In genomic region chr12:112573151-112573550, GRCh38 we compare ENCODE assay signal across 31 cellular contexts.
"Had no signal": no experiment of that assay in that cellular context is flagged by ENCODE, and none has a peak within 500 bp of the region (broad histone marks: within the 10 kb centered on the region; RNA-seq: fewer than 3 reads in every experiment).

No MANE protein-coding gene starts in this region.

- H3K4me3 ChIP-seq: ascending aorta, cardiac muscle cell had no signal

- H3K27ac ChIP-seq: ascending aorta, cardiac muscle cell, VCaP had no signal

- H3K27me3 ChIP-seq: ascending aorta had no signal

- ATAC-seq: activated CD8-positive, alpha-beta T cell treated with anti-CD3 and anti-CD28 coated beads for 36 hours; activated naive CD4-positive, alpha-beta T cell treated with anti-CD3 and anti-CD28 coated beads, Interleukin-2, amount 50 U/mL, for 72 hours; activated T-cell treated with anti-CD3 and anti-CD28 coated beads, Interleukin-2, amount 50 U/mL, for 4 hours; activated T-cell treated with anti-CD3 and anti-CD28 coated beads, Interleukin-2, amount 50 U/mL, for 72 hours; activated T-helper 17 cell treated with anti-CD3 and anti-CD28 coated beads, Interleukin-2, amount 50 U/mL, for 72 hours had no signal

- H3K9me3 ChIP-seq: ascending aorta had no signal

- H3K4me1 ChIP-seq: ascending aorta had no signal

- DNase-seq: activated B cell treated with CpG ODN at 0.5 μM for 24 hours; activated CD4-positive, alpha-beta memory T cell treated with anti-CD3 and anti-CD28 coated beads for 36 hours; activated CD4-positive, alpha-beta T cell treated with anti-CD3 and anti-CD28 coated beads for 4 hours; activated CD4-positive, alpha-beta T cell treated with anti-CD3 and anti-CD28 coated beads, Interleukin-2, amount 10 ng/mL, durations not matched to agents 24 days and 14 days; activated CD4-positive, alpha-beta T cell treated with anti-CD3 and anti-CD28 coated beads, Interleukin-2, amount 50 U/mL, for 1 hour; activated CD4-positive, alpha-beta T cell treated with anti-CD3 and anti-CD28 coated beads, Interleukin-2, amount 50 U/mL, for 4 hours; activated CD4-positive, CD25-positive, alpha-beta regulatory T cell treated with anti-CD3 and anti-CD28 coated beads, Interleukin-2, amount 50 U/mL, for 72 hours; activated CD8-positive, alpha-beta memory T cell treated with anti-CD3 and anti-CD28 coated beads, Interleukin-2, amount 50 U/mL, for 4 hours; activated CD8-positive, alpha-beta T cell treated with anti-CD3 and anti-CD28 coated beads for 36 hours; activated effector memory CD4-positive, alpha-beta T cell treated with anti-CD3 and anti-CD28 coated beads, Interleukin-2, amount 50 U/mL, for 16 hours; activated gamma-delta T cell treated with Interleukin-2 at 50 U/mL for 16 hours; activated naive CD4-positive, alpha-beta T cell; activated naive CD4-positive, alpha-beta T cell treated with anti-CD3 and anti-CD28 coated beads for 36 hours; activated naive CD4-positive, alpha-beta T cell treated with anti-CD3 and anti-CD28 coated beads, Interleukin-2, amount 50 U/mL, for 16 hours; activated naive CD8-positive, alpha-beta T cell treated with anti-CD3 and anti-CD28 coated beads for 36 hours; activated T-cell treated with anti-CD3 and anti-CD28 coated beads for 4 hours; activated T-cell treated with anti-CD3 and anti-CD28 coated beads, Interleukin-2, amount 50 U/mL, for 1 hour; activated T-cell treated with anti-CD3 and anti-CD28 coated beads, Interleukin-2, amount 50 U/mL, for 4 hours; activated T-cell treated with anti-CD3 and anti-CD28 coated beads, Interleukin-2, amount 50 U/mL, for 72 hours; amygdala; anterior cingulate cortex; caudate nucleus; cerebellar nuclear complex; T-helper 1 cell; T-helper 2 cell; T-helper 9 cell had no signal

- H3K36me3 ChIP-seq: ascending aorta, cardiac muscle cell had no signal
